15 cellular contexts compared by ENCODE assay signal in the genomic region with DNA sequence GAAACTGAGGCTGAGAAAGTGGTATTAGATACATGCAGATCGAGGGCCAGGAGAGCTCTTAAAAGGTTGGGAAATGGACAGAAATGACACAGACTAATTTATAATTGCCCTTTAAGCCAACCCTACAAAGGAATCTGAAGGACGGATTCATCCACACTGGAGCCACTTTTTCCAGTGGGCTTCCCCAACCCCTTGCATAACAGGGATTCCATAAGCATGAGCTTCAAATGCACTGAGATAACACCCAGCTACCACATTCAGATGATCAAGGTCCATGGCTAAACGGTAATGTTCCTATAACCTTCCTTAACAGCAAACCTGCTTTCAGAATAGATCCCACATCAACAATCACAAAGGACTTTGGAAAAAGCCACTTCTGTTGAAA. TPM values are rescaled to one million over a fixed set of nuclear protein-coding genes. Genes with fewer than 3 reads are reported as not detected.
"Had no signal": no experiment of that assay in that cellular context is flagged by ENCODE, and none has a peak within 500 bp of the region (broad histone marks: within the 10 kb centered on the region; RNA-seq: fewer than 3 reads in every experiment).

No MANE protein-coding gene starts in this region.

- H3K27me3 ChIP-seq: esophagus muscularis mucosa, ovary, testis had no signal

- ATAC-seq: activated CD4-positive, CD25-positive, alpha-beta regulatory T cell treated with anti-CD3 and anti-CD28 coated beads, Interleukin-2, amount 50 U/mL, for 24 hours; stimulated activated naive CD8-positive, alpha-beta T cell treated with anti-CD3 and anti-CD28 coated beads, Interleukin-15, amount 100 ng/mL, for 72 hours had no signal

- H3K4me3 Mint-ChIP-seq: stimulated activated naive CD8-positive, alpha-beta T cell treated with anti-CD3 and anti-CD28 coated beads, Interleukin-15, amount 100 ng/mL, for 72 hours had no signal

- H3K9me3 ChIP-seq: esophagus muscularis mucosa, left ventricle myocardium inferior, ovary, testis had no signal

- H3K36me3 ChIP-seq: esophagus muscularis mucosa, left ventricle myocardium inferior, ovary had no signal

- H3K27ac Mint-ChIP-seq: stimulated activated naive CD8-positive, alpha-beta T cell treated with anti-CD3 and anti-CD28 coated beads, Interleukin-15, amount 100 ng/mL, for 72 hours had no signal

- H3K9me3 Mint-ChIP-seq: stimulated activated naive CD8-positive, alpha-beta T cell treated with anti-CD3 and anti-CD28 coated beads, Interleukin-15, amount 100 ng/mL, for 72 hours had no signal

- H3K4me3 ChIP-seq: esophagus muscularis mucosa, left ventricle myocardium inferior, ovary, testis had no signal

- DNase-seq: activated naive CD4-positive, alpha-beta T cell treated with anti-CD3 and anti-CD28 coated beads, Interleukin-2, amount 50 U/mL, for 16 hours; activated T-cell treated with anti-CD3 and anti-CD28 coated beads, Interleukin-2, amount 50 U/mL, for 1 hour; amygdala; foreskin melanocyte; head of caudate nucleus; left ventricle myocardium inferior; mesenchymal stem cell; ovary; stimulated activated CD4-positive, alpha-beta T cell treated with anti-CD3 and anti-CD28 coated beads, Interleukin-4, amount 100 ng/mL, for 1 hour; stimulated activated naive CD8-positive, alpha-beta T cell treated with anti-CD3 and anti-CD28 coated beads, Interleukin-15, amount 100 ng/mL, for 72 hours; testis had no signal

- H3K27ac ChIP-seq: esophagus muscularis mucosa, left ventricle myocardium inferior, ovary, testis had no signal

RNA-seq across cellular contexts. Expression of a gene that starts 34.2 kb away (rescaled TPM):
- total RNA-seq: esophagus muscularis mucosa; left ventricle myocardium inferior; T-helper 2 cell treated with Interferon-gamma antibody and Interleukin-4, amounts not matched to agents 100 ng/mL and 5 ng/mL, for 36 hours had no signal
- polyA plus RNA-seq: neural cell had no signal
